ENCODE assay signal across 35 cellular contexts in genomic region chr12:45549503-45549902, GRCh38.
"Had no signal": no experiment of that assay in that cellular context is flagged by ENCODE, and none has a peak within 500 bp of the region (broad histone marks: within the 10 kb centered on the region; RNA-seq: fewer than 3 reads in every experiment).

No MANE protein-coding gene starts in this region.

- FAIRE-seq: bronchial epithelial cell, TTC549 had no signal

- H3K27me3 ChIP-seq: Peyer's patch had no signal

- H3K36me3 ChIP-seq: Peyer's patch, SJSA1 had no signal

- H3K4me1 Mint-ChIP-seq: activated CD4-positive, alpha-beta T cell treated with anti-CD3 and anti-CD28 coated beads for 36 hours; activated CD4-positive, alpha-beta T cell treated with anti-CD3 and anti-CD28 coated beads, Interleukin-2, amount 10 ng/mL, durations not matched to agents 7 days and 5 days; activated naive CD4-positive, alpha-beta T cell treated with anti-CD3 and anti-CD28 coated beads, Interleukin-2, amount 10 ng/mL, durations not matched to agents 7 days and 5 days; WTC11 had no signal

- H3K9me3 Mint-ChIP-seq: activated CD4-positive, alpha-beta T cell treated with anti-CD3 and anti-CD28 coated beads, Interleukin-2, amount 10 ng/mL, durations not matched to agents 7 days and 5 days; activated naive CD4-positive, alpha-beta T cell treated with anti-CD3 and anti-CD28 coated beads, Interleukin-2, amount 10 ng/mL, durations not matched to agents 7 days and 5 days; activated naive CD8-positive, alpha-beta T cell treated with anti-CD3 and anti-CD28 coated beads, Interleukin-2, amount 50 U/mL, for 24 hours; activated T-cell treated with anti-CD3 and anti-CD28 coated beads, Interleukin-2, amount 50 U/mL, for 4 hours; brain; T-helper 1 cell treated with Interleukin-12 subunit alpha and Interleukin-12 subunit beta and Interleukin-4 antibody, amounts not matched to agents 30 μg/mL and 1 μg/mL, for 36 hours; T-helper 2 cell treated with Interferon-gamma antibody and Interleukin-4, amounts not matched to agents 5 μg/mL and 100 μg/mL, for 36 hours had no signal

- H3K4me3 ChIP-seq: Peyer's patch, SJSA1 had no signal

- H3K4me3 Mint-ChIP-seq: activated CD4-positive, alpha-beta T cell treated with anti-CD3 and anti-CD28 coated beads for 36 hours; activated CD4-positive, alpha-beta T cell treated with anti-CD3 and anti-CD28 coated beads, Interleukin-2, amount 10 ng/mL, durations not matched to agents 7 days and 5 days; activated CD8-positive, alpha-beta T cell treated with anti-CD3 and anti-CD28 coated beads, Interleukin-2, amount 10 ng/mL, durations not matched to agents 7 days and 5 days; activated naive CD4-positive, alpha-beta T cell treated with anti-CD3 and anti-CD28 coated beads, Interleukin-2, amount 10 ng/mL, durations not matched to agents 7 days and 5 days; activated naive CD8-positive, alpha-beta T cell; activated naive CD8-positive, alpha-beta T cell treated with anti-CD3 and anti-CD28 coated beads, Interleukin-2, amount 50 U/mL, for 24 hours; activated T-cell treated with anti-CD3 and anti-CD28 coated beads, Interleukin-2, amount 50 U/mL, for 4 hours; brain; T-helper 1 cell treated with Interleukin-12 subunit alpha and Interleukin-12 subunit beta and Interleukin-4 antibody, amounts not matched to agents 30 μg/mL and 1 μg/mL, for 36 hours; T-helper 2 cell treated with Interferon-gamma antibody and Interleukin-4, amounts not matched to agents 5 μg/mL and 100 μg/mL, for 36 hours; WTC11 had no signal

- H3K4me2 ChIP-seq: SK-N-SH had no signal

- H3K27ac ChIP-seq: Peyer's patch, SJSA1 had no signal

- ATAC-seq: activated CD4-positive, alpha-beta T cell treated with anti-CD3 and anti-CD28 coated beads for 36 hours; activated CD4-positive, CD25-positive, alpha-beta regulatory T cell treated with anti-CD3 and anti-CD28 coated beads, Interleukin-2, amount 50 U/mL, for 24 hours; activated CD8-positive, alpha-beta T cell treated with anti-CD3 and anti-CD28 coated beads, Interleukin-2, amount 10 ng/mL, durations not matched to agents 7 days and 5 days; activated naive CD8-positive, alpha-beta T cell treated with anti-CD3 and anti-CD28 coated beads, Interleukin-2, amount 50 U/mL, for 24 hours; activated T-cell treated with anti-CD3 and anti-CD28 coated beads, Interleukin-2, amount 50 U/mL, for 4 hours; WTC11 had no signal

- H3K9ac ChIP-seq: SK-N-SH had no signal

- H3K36me3 Mint-ChIP-seq: activated naive CD4-positive, alpha-beta T cell treated with anti-CD3 and anti-CD28 coated beads, Interleukin-2, amount 10 ng/mL, durations not matched to agents 7 days and 5 days; activated naive CD8-positive, alpha-beta T cell; brain; WTC11 had no signal

- DNase-seq: activated CD4-positive, alpha-beta T cell treated with anti-CD3 and anti-CD28 coated beads for 36 hours; activated CD4-positive, alpha-beta T cell treated with anti-CD3 and anti-CD28 coated beads, Interleukin-2, amount 10 ng/mL, durations not matched to agents 7 days and 5 days; activated CD4-positive, alpha-beta T cell treated with anti-CD3 and anti-CD28 coated beads, Interleukin-2, amount 50 U/mL, for 48 hours; activated CD8-positive, alpha-beta T cell treated with anti-CD3 and anti-CD28 coated beads, Interleukin-2, amount 10 ng/mL, durations not matched to agents 7 days and 5 days; activated effector memory CD4-positive, alpha-beta T cell treated with Interleukin-2 at 50 U/mL for 16 hours; activated naive CD4-positive, alpha-beta T cell treated with anti-CD3 and anti-CD28 coated beads, Interleukin-2, amount 10 ng/mL, durations not matched to agents 7 days and 5 days; activated naive CD8-positive, alpha-beta T cell treated with anti-CD3 and anti-CD28 coated beads, Interleukin-2, amount 50 U/mL, for 24 hours; activated T-cell treated with anti-CD3 and anti-CD28 coated beads for 4 hours; activated T-cell treated with anti-CD3 and anti-CD28 coated beads, Interleukin-2, amount 50 U/mL, for 4 hours; anterior cingulate cortex; caudate nucleus; cerebellar nuclear complex; Karpas-422; MM.1S; NCI-H1092 treated with DMSO at 0.1 percent for 48 hours; NCI-H1417; NCI-H146; NCI-H187; NCI-H2029 treated with DMSO at 0.1 percent for 48 hours; NCI-H2107; NCI-H226; NCI-H524 treated with DMSO at 0.1 percent for 48 hours; Peyer's patch; RPMI8226; SHP77 treated with DMSO at 0.1 percent for 48 hours; SK-N-SH had no signal

- H3K27ac Mint-ChIP-seq: activated CD4-positive, alpha-beta T cell treated with anti-CD3 and anti-CD28 coated beads for 36 hours; activated CD4-positive, alpha-beta T cell treated with anti-CD3 and anti-CD28 coated beads, Interleukin-2, amount 10 ng/mL, durations not matched to agents 7 days and 5 days; activated CD8-positive, alpha-beta T cell treated with anti-CD3 and anti-CD28 coated beads, Interleukin-2, amount 10 ng/mL, durations not matched to agents 7 days and 5 days; activated naive CD4-positive, alpha-beta T cell treated with anti-CD3 and anti-CD28 coated beads, Interleukin-2, amount 10 ng/mL, durations not matched to agents 7 days and 5 days; activated naive CD8-positive, alpha-beta T cell; activated naive CD8-positive, alpha-beta T cell treated with anti-CD3 and anti-CD28 coated beads, Interleukin-2, amount 50 U/mL, for 24 hours; brain; T-helper 1 cell treated with Interleukin-12 subunit alpha and Interleukin-12 subunit beta and Interleukin-4 antibody, amounts not matched to agents 30 μg/mL and 1 μg/mL, for 36 hours; T-helper 2 cell treated with Interferon-gamma antibody and Interleukin-4, amounts not matched to agents 5 μg/mL and 100 μg/mL, for 36 hours; WTC11 had no signal

- H3K9me3 ChIP-seq: Peyer's patch, SJSA1, SK-N-SH had no signal

- H3K4me1 ChIP-seq: Peyer's patch, SJSA1 had no signal
